1 cellular context compared by ENCODE assay signal in the genomic region with DNA sequence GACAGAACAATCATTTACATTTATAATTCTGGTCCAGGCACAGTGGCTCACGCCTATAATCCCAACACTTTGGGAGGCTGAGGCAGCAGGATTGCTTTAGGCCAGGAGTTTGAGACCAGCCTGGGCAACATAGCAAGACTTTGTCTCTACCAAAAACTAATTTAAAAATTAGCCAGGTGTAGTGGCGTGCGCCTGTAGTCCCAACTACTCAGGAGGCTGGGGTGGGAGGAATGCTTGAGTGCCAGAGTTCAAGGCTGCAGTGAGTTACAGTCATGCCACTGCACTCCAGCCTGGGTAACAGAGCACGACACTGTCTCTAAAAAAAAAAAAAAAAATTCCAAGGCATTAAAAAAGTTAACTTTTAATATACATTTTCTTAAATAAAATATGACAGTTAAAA.
A peak's percentile ranks its signal among the peaks of the same experiment; 100 is the strongest.
TF ChIP-seq lines count a peak whose summit lies in the region.

No MANE protein-coding gene starts in this region.

TF ChIP-seq in HepG2, 621 proteins besides CTCF, POLR2A, EP300 and RAD21 (continued from another document and continues in another):
- TF ChIP-seq PRDM10 (CRISPR knock-in tag; IDR thresholded peaks at IDR 0.05; ENCODE audit: low read depth) (no peak), KMT2A (CRISPR knock-in tag; IDR thresholded peaks at IDR 0.05) (peak; percentile 31; the same call in 1 of the 2 replicates), GATAD2A (CRISPR knock-in tag; IDR thresholded peaks at IDR 0.05) (peak; percentile 34; the same call in 1 of the 2 replicates), FOXK2 (IDR thresholded peaks at IDR 0.05) (no peak), MATR3 (CRISPR knock-in tag; IDR thresholded peaks at IDR 0.05) (no peak), STAG1 (CRISPR knock-in tag; IDR thresholded peaks at IDR 0.05) (peak; percentile 27; the same call in 1 of the 2 replicates), PCBP1 (IDR thresholded peaks at IDR 0.05; ENCODE audit: borderline replicate concordance, low read depth, low read length) (no peak), ZC3H4 (CRISPR knock-in tag; IDR thresholded peaks at IDR 0.05; ENCODE audit: borderline replicate concordance) (no peak), MIER3 (CRISPR knock-in tag; IDR thresholded peaks at IDR 0.05; ENCODE audit: borderline replicate concordance) (no peak), ZNF737 (CRISPR knock-in tag; IDR thresholded peaks at IDR 0.05; ENCODE audit: borderline replicate concordance) (no peak), ZNF800 (CRISPR knock-in tag; IDR thresholded peaks at IDR 0.05) (no peak), SIN3A (IDR thresholded peaks at IDR 0.05; ENCODE audit: borderline replicate concordance, low read depth, low read length) (no peak), ZNF275 (CRISPR knock-in tag; IDR thresholded peaks at IDR 0.05; ENCODE audit: borderline replicate concordance) (no peak; the same call in 1 of the 2 replicates), TCF7 (IDR thresholded peaks at IDR 0.05; ENCODE audit: low read depth) (no peak), DNMT1 (CRISPR knock-in tag; IDR thresholded peaks at IDR 0.05) (no peak), ZFP36 (IDR thresholded peaks at IDR 0.05; ENCODE audit: borderline replicate concordance, low read depth, low read length, partially characterized antibody) (no peak), ZEB1 (IDR thresholded peaks at IDR 0.05; ENCODE audit: insufficient replicate concordance, low read depth) (no peak), PAXIP1 (CRISPR knock-in tag; conservative IDR thresholded peaks at IDR 0.05) (peak; percentile 79), ARNT2 (CRISPR knock-in tag; IDR thresholded peaks at IDR 0.05; ENCODE audit: low read depth) (no peak), RARA (CRISPR knock-in tag; IDR thresholded peaks at IDR 0.05) (peak; percentile 66), ZNF883 (CRISPR knock-in tag; IDR thresholded peaks at IDR 0.05; ENCODE audit: not compliant biosample characterization) (no peak), POLR2AphosphoS5 (IDR thresholded peaks at IDR 0.05; ENCODE audit: low read depth, low read length) (no peak), ZNF160 (CRISPR knock-in tag; IDR thresholded peaks at IDR 0.05) (no peak)
- TF ChIP-seq, protein P1, sequence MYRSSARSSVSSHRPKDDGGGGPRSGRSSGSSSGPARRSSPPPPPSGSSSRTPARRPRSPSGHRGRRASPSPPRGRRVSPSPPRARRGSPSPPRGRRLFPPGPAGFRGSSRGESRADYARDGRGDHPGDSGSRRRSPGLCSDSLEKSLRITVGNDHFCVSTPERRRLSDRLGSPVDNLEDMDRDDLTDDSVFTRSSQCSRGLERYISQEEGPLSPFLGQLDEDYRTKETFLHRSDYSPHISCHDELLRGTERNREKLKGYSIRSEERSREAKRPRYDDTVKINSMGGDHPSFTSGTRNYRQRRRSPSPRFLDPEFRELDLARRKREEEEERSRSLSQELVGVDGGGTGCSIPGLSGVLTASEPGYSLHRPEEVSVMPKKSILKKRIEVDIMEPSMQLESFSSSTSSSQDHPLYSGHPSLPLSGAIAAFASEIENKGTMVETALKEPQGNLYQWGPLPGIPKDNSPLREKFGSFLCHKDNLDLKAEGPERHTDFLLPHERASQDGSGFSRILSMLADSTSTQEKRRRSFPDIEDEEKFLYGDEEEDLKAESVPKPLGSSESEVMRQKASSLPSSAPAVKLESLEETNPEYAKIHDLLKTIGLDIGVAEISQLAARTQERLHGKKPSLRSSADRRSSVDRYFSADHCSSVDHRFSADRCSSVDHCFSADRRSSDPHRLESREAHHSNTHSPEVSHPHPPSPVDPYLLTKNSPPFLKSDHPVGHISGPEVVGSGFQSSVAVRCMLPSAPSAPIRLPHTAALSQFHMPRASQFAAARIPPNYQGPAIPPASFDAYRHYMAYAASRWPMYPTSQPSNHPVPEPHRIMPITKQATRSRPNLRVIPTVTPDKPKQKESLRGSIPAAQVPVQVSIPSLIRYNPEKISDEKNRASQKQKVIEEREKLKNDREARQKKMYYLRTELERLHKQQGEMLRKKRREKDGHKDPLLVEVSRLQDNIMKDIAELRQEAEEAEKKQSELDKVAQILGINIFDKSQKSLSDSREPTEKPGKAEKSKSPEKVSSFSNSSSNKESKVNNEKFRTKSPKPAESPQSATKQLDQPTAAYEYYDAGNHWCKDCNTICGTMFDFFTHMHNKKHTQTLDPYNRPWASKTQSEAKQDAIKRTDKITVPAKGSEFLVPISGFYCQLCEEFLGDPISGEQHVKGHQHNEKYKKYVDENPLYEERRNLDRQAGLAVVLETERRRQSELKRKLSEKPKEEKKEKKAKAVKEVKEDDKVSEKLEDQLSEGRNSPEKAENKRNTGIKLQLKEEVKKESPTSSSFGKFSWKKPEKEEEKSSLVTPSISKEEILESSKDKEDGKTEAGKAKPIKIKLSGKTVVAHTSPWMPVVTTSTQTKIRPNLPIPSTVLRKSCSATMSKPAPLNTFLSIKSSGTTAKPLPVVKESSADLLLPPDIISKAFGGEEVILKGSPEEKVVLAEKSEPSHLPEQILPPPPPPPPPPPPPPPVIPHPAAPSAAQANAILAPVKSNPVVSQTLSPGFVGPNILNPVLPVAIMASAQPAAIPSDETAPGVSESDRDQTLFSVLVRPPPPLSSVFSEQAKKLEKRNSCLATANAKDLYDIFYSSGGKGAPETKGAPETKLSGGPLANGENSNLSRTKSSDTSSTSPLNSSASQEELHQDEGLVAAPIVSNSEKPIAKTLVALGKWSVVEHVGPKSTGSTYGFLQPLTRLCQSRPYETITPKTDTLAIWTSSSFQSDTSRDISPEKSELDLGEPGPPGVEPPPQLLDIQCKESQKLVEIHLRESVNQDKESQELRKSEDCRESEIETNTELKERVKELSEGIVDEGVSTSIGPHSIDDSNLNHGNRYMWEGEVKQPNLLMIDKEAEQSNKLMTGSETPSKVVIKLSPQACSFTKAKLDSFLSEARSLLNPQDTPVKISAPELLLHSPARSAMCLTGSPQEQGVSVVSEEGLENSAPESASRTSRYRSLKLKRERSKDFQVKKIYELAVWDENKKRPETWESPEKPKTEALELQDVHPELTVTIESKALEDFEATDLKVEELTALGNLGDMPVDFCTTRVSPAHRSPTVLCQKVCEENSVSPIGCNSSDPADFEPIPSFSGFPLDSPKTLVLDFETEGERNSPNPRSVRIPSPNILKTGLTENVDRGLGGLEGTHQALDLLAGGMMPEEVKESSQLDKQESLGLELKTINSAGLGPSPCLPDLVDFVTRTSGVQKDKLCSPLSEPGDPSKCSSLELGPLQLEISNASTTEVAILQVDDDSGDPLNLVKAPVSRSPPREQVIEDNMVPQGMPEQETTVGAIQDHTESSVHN (CRISPR knock-in tag; IDR thresholded peaks at IDR 0.05) = no peak
- TF ChIP-seq, protein P2, sequence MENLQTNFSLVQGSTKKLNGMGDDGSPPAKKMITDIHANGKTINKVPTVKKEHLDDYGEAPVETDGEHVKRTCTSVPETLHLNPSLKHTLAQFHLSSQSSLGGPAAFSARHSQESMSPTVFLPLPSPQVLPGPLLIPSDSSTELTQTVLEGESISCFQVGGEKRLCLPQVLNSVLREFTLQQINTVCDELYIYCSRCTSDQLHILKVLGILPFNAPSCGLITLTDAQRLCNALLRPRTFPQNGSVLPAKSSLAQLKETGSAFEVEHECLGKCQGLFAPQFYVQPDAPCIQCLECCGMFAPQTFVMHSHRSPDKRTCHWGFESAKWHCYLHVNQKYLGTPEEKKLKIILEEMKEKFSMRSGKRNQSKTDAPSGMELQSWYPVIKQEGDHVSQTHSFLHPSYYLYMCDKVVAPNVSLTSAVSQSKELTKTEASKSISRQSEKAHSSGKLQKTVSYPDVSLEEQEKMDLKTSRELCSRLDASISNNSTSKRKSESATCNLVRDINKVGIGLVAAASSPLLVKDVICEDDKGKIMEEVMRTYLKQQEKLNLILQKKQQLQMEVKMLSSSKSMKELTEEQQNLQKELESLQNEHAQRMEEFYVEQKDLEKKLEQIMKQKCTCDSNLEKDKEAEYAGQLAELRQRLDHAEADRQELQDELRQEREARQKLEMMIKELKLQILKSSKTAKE (CRISPR knock-in tag; IDR thresholded peaks at IDR 0.05; ENCODE audit: borderline replicate concordance) = no peak
- TF ChIP-seq, protein P3, sequence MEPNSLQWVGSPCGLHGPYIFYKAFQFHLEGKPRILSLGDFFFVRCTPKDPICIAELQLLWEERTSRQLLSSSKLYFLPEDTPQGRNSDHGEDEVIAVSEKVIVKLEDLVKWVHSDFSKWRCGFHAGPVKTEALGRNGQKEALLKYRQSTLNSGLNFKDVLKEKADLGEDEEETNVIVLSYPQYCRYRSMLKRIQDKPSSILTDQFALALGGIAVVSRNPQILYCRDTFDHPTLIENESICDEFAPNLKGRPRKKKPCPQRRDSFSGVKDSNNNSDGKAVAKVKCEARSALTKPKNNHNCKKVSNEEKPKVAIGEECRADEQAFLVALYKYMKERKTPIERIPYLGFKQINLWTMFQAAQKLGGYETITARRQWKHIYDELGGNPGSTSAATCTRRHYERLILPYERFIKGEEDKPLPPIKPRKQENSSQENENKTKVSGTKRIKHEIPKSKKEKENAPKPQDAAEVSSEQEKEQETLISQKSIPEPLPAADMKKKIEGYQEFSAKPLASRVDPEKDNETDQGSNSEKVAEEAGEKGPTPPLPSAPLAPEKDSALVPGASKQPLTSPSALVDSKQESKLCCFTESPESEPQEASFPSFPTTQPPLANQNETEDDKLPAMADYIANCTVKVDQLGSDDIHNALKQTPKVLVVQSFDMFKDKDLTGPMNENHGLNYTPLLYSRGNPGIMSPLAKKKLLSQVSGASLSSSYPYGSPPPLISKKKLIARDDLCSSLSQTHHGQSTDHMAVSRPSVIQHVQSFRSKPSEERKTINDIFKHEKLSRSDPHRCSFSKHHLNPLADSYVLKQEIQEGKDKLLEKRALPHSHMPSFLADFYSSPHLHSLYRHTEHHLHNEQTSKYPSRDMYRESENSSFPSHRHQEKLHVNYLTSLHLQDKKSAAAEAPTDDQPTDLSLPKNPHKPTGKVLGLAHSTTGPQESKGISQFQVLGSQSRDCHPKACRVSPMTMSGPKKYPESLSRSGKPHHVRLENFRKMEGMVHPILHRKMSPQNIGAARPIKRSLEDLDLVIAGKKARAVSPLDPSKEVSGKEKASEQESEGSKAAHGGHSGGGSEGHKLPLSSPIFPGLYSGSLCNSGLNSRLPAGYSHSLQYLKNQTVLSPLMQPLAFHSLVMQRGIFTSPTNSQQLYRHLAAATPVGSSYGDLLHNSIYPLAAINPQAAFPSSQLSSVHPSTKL (CRISPR knock-in tag; IDR thresholded peaks at IDR 0.05) = peak; percentile 74
